ENCODE assay signal across 21 cellular contexts in the genomic region with DNA sequence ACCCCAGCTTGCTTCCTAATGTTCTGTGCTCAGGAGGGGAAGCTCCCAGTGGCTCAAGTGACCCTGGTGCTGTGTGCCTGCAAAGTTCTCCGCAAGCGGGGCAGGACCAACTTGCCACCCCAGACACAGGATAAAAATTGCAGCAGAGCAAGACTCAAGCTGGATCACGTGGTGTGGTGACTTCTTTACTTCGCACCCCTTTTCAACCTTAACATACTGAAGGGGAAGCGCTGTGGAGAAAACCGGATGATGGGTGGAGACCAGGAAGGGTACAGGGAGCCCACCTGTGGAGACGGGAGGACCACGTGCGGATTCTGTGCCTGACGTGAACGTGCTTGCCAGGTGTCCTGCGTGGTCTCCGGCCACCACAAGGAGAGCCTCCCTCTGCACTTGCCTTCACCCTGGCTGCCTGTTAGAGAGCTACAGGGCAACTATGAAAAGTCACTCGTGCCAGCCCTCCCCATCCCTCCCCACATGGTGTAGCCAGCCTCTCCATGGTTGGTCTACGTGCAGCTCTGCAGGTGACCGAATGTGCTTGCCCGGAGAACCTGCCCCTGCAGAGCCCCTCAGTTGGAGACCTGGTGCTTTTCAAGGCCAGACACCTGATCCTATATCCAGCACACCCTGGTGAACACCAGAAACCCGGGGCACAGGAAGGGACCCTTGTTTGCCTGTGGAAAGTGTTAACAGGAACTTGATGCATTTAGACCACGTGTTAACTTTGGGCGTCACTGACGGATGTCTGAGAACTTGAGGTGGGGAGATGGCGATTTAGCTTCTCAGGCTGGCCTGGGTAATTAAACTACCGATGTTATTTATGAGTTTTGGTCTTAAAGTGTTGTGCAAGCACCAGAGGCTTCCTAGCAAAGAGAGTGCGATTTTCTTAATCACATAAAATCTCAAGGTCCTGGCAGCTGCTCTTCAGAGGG. TPM values are rescaled to one million over a fixed set of nuclear protein-coding genes. Genes with fewer than 3 reads are reported as not detected.
DNase-seq lines count a peak whose midpoint lies in the region; ATAC-seq lines count a peak whose summit lies in the region.
"Had no signal": no experiment of that assay in that cellular context is flagged by ENCODE, and none has a peak within 500 bp of the region (broad histone marks: within the 10 kb centered on the region; RNA-seq: fewer than 3 reads in every experiment).

No MANE protein-coding gene starts in this region.

- H3K27ac ChIP-seq in esophagus (ENCODE audit: low read depth in 2 of 2, low read length in 1 of 2) (peak overlapping the region; percentile 52 to 88), trophoblast cell (ENCODE audit: low read depth, low read length) (no peak overlapping the region)
- H3K27ac ChIP-seq: BLaER1 treated with 17β-estradiol and CSF1 and Interleukin-3, amounts not matched to agents 10 nM and 100 nM had no signal

- intact Hi-C loops in cardiac septum (cut with DNase I) (no loop called here), left cardiac atrium (cut with DNase I) (no loop called here)

- no peaks in the 10 kb centered on the region for H3K79me2 ChIP-seq in trophoblast cell (ENCODE audit: control insufficient read depth, insufficient read depth, low read length, poor library complexity)

- no peak overlapping the region for H4K91ac ChIP-seq in trophoblast cell (ENCODE audit: low read depth, low read length)

- H3K18ac ChIP-seq in trophoblast cell (ENCODE audit: low read length): no peak overlapping the region

- DNase-seq in cardiac septum (ENCODE audit: low spot score) (peak; percentile 73), left cardiac atrium (no peak), NCI-H345 treated with DMSO at 0.1 percent for 48 hours (lab: John Stamatoyannopoulos, UW; ENCODE audit: unreplicated experiment) (peak; percentile 64), trophoblast cell (no peak), NCI-H1105 (lab: John Stamatoyannopoulos, UW) (no peak)
- DNase-seq: DMS 273 treated with DMSO at 0.1 percent for 48 hours, MG63, NCI-H1105 treated with DMSO at 0.1 percent for 48 hours, NCI-H2029, NCI-H2171, NCI-H748 treated with DMSO at 0.1 percent for 48 hours, OCI-M1, SHP77 treated with DMSO at 0.1 percent for 48 hours had no signal

- H2AK5ac ChIP-seq in trophoblast cell (ENCODE audit: low read length): no peak overlapping the region

- no peaks in the 10 kb centered on the region for H3K9me3 ChIP-seq in esophagus (ENCODE audit: control insufficient read depth in 2 of 2, insufficient read depth in 1 of 2, low read depth in 1 of 2, low read length in 1 of 2)
- H3K9me3 ChIP-seq in trophoblast cell (ENCODE audit: insufficient read depth, low read depth, low read length): no peaks in the 10 kb centered on the region
- H3K9me3 ChIP-seq: HAP-1, MG63 had no signal

- H3K4me1 ChIP-seq in esophagus (ENCODE audit: control insufficient read depth in 2 of 2, insufficient read depth in 2 of 2, low read length in 1 of 2) (peaks cover 4 to 13% of the 10 kb centered on the region in 2 donors), trophoblast cell (ENCODE audit: control insufficient read depth in 1 of 2, insufficient read depth in 2 of 2, low read length in 2 of 2) (peaks cover 6 to 9% of the 10 kb centered on the region in 2 experiments)
- H3K4me1 ChIP-seq: BLaER1 treated with 17β-estradiol and CSF1 and Interleukin-3, amounts not matched to agents 10 nM and 100 nM; HAP-1 had no signal

- H3K4ac ChIP-seq in trophoblast cell (ENCODE audit: low read depth, low read length): no peak overlapping the region

- H3K36me3 ChIP-seq in esophagus (ENCODE audit: control insufficient read depth in 2 of 2, insufficient read depth in 2 of 2, low read length in 1 of 2) (no peaks in the 10 kb centered on the region), trophoblast cell (ENCODE audit: control insufficient read depth in 1 of 2, insufficient read depth in 2 of 2, low read length in 2 of 2) (no peaks in the 10 kb centered on the region)
- H3K36me3 ChIP-seq: BLaER1 treated with 17β-estradiol and CSF1 and Interleukin-3, amounts not matched to agents 10 nM and 100 nM; HAP-1; MG63 had no signal

- no peak overlapping the region for H3K9ac ChIP-seq in trophoblast cell (ENCODE audit: low read length)
- H3K9ac ChIP-seq: BLaER1 treated with 17β-estradiol and CSF1 and Interleukin-3, amounts not matched to agents 10 nM and 100 nM had no signal

- no peak overlapping the region for H3K4me3 ChIP-seq in esophagus (ENCODE audit: low read depth in 1 of 2, low read length in 2 of 2)
- H3K4me3 ChIP-seq in trophoblast cell (ENCODE audit: low read depth, low read length): no peak overlapping the region
- H3K4me3 ChIP-seq: BLaER1 treated with 17β-estradiol and CSF1 and Interleukin-3, amounts not matched to agents 10 nM and 100 nM; HAP-1; MG63 had no signal

- no peak overlapping the region for H2AFZ ChIP-seq in trophoblast cell (ENCODE audit: insufficient read depth, low read length, poor library complexity)

- no peak overlapping the region for H3K4me2 ChIP-seq in trophoblast cell (ENCODE audit: low read length)
- H3K4me2 ChIP-seq: BLaER1 treated with 17β-estradiol and CSF1 and Interleukin-3, amounts not matched to agents 10 nM and 100 nM had no signal

- H3K23ac ChIP-seq in trophoblast cell (ENCODE audit: low read length): no peak overlapping the region

- no peak overlapping the region for H4K12ac ChIP-seq in trophoblast cell (ENCODE audit: low read depth, low read length)

- H3K27me3 ChIP-seq in esophagus (ENCODE audit: control insufficient read depth in 1 of 2, insufficient read depth in 2 of 2, low read length in 2 of 2): no peaks in the 10 kb centered on the region
- H3K27me3 ChIP-seq in trophoblast cell (ENCODE audit: insufficient read depth, low read length): no peaks in the 10 kb centered on the region
- H3K27me3 ChIP-seq: MG63 had no signal

- no peaks in the 10 kb centered on the region for H3K79me1 ChIP-seq in trophoblast cell (ENCODE audit: low read length)

- H4K8ac ChIP-seq in trophoblast cell (ENCODE audit: low read depth, low read length): no peak overlapping the region

- H3K14ac ChIP-seq in trophoblast cell (ENCODE audit: low read length): peak overlapping the region; percentile 10

- 64 to 73% methylated on average over 24 of the region's 24 CpGs for WGBS in esophagus, 2 donors
- no CpG with 5 or more reads among the region's 24 CpGs for WGBS in trophoblast cell (ENCODE audit: extremely low coverage, insufficient coverage, insufficient read length)

- H2BK12ac ChIP-seq in trophoblast cell (ENCODE audit: low read length): no peak overlapping the region

- H2BK120ac ChIP-seq in trophoblast cell (ENCODE audit: insufficient read depth, low read length, poor library complexity): no peak overlapping the region

- ATAC-seq in left cardiac atrium: no peak
- ATAC-seq in HG02970 (IDR thresholded peaks at IDR 0.05; ENCODE audit: low FRiP score, unreplicated experiment): no peak
- no peak for ATAC-seq in HG03378 (IDR thresholded peaks at IDR 0.05; ENCODE audit: unreplicated experiment)
- ATAC-seq: SK-N-SH treated with all-trans-retinoic acid at 6 μM for 48 hours had no signal

- no peak overlapping the region for H2BK5ac ChIP-seq in trophoblast cell (ENCODE audit: low read depth, low read length, poor library complexity)

RNA-seq across cellular contexts. Expression of a gene that starts 23.9 kb away (rescaled TPM):
- total RNA-seq in cardiac septum: 0.48 TPM
- total RNA-seq in left cardiac atrium: 1 to 10 TPM; 1.7 to 2.4 TPM
- 1 to 10 TPM in 1 of 2 donors, under 1 TPM in 1; 0.83 to 1.2 TPM for polyA plus RNA-seq in esophagus
- 30.3 and 30.7 TPM in 2 replicates for polyA plus RNA-seq in trophoblast cell (2013)
- total RNA-seq: NCI-H460, RPMI7951 had no signal

Comparison
In these comparisons a context has a peak if more than half of its experiments do, and no peak if none do; other contexts are left out.
1. DNase-seq: peak in cardiac septum (single experiment) and NCI-H345 treated with DMSO at 0.1 percent for 48 hours (single experiment); none in left cardiac atrium (single experiment), trophoblast cell (0 of 2) and NCI-H1105 (single experiment).